In the genomic region with DNA sequence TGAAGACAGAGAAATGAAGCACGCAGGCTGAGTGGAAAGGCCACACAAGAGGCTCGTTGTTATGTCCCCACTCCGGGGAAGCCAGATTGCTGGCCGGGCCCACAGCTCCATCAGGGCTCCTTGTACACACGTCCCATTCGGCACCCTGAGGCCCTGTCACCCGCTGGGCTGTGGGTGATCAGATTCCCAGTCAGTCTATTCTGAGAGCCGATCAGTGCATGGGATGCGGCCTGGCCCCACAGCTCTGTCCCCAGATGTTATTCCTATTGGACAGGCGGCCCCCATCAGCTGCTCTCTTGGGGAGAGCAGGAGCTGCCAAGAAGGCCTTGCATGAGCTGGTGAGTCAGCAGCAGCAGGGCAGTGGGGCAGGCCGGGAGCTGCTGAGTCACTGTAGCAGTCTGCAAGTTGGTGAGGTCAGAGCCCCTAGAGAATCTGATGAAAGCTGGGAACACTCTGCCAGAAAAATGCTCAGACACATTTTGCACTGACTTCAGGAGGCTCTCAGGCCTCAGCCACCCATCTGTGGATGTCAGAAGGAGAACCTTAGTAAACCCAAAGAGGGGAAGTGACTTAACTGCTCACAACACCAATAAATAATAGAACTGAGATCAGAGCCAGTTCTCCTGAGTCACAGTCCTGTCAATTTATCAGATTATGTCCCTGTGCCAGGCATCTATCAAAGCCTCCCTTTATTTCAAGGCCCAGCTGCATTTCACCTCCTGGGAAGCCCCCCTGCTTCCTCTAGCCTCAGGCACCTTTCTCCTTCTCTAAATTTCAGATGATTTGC, we compare ENCODE assay signal across 1 cellular context.
TF ChIP-seq lines count a peak whose summit lies in the region.

No MANE protein-coding gene starts in this region.

TF ChIP-seq in K562, 482 proteins besides CTCF, POLR2A, EP300 and RAD21 (continued from another document and continues in another):
- TF ChIP-seq TEAD1 (CRISPR knock-in tag; IDR thresholded peaks at IDR 0.05) (peak; percentile 72 to 88; a peak in 2 of 4 replicates), BRCA1 (IDR thresholded peaks at IDR 0.05) (no peak), BRCA1 (CRISPR knock-in tag; IDR thresholded peaks at IDR 0.05) (no peak), THRB (CRISPR knock-in tag; conservative IDR thresholded peaks at IDR 0.05) (peak; percentile 34; the same call in 1 of the 2 replicates), KDM2B (CRISPR knock-in tag; IDR thresholded peaks at IDR 0.05) (peak; percentile 84; the same call in 1 of the 2 replicates), PHF8 (IDR thresholded peaks at IDR 0.05; ENCODE audit: borderline replicate concordance, low read length) (peak; percentile 60; the same call in 1 of the 2 replicates), ZNF395 (CRISPR knock-in tag; IDR thresholded peaks at IDR 0.05) (peak; percentile 82), ZBED1 (IDR thresholded peaks at IDR 0.05) (no peak), SNRNP70 (optimal IDR thresholded peaks at IDR 0.05; ENCODE audit: low read depth, low read length) (no peak), IRF2 (CRISPR knock-in tag; IDR thresholded peaks at IDR 0.05) (no peak), BRD4 (IDR thresholded peaks at IDR 0.05) (no peak; the same call in 1 of the 2 replicates), NFIC (IDR thresholded peaks at IDR 0.05) (peak; percentile 77), SIN3B (IDR thresholded peaks at IDR 0.05; ENCODE audit: low read depth) (no peak), LARP7 (IDR thresholded peaks at IDR 0.05) (no peak; the same call in 1 of the 2 replicates), POLR2G (IDR thresholded peaks at IDR 0.05; ENCODE audit: low read depth, low read length) (peak; percentile 79), THAP7 (CRISPR knock-in tag; IDR thresholded peaks at IDR 0.05) (peak; percentile 10; the same call in 1 of the 2 replicates), RFX5 (IDR thresholded peaks at IDR 0.05; ENCODE audit: low read depth, low read length) (no peak), SIX5 (IDR thresholded peaks at IDR 0.05; ENCODE audit: borderline replicate concordance in 1 of 2, insufficient read depth in 1 of 2, low read depth in 1 of 2, low read length in 2 of 2) (no peak), CEBPB (tag; IDR thresholded peaks at IDR 0.05) (peak; percentile 71), CBX1 (IDR thresholded peaks at IDR 0.05; ENCODE audit: low read depth) (peak; percentile 68; the same call in 1 of the 2 replicates), FOXK1 (CRISPR knock-in tag; IDR thresholded peaks at IDR 0.05; ENCODE audit: borderline replicate concordance) (peak; percentile 50; the same call in 1 of the 2 replicates), KHSRP (IDR thresholded peaks at IDR 0.05) (no peak), NCOA1 (IDR thresholded peaks at IDR 0.05; ENCODE audit: low read depth) (peak; percentile 80), ATF6 (CRISPR knock-in tag; IDR thresholded peaks at IDR 0.05) (0 out of 2 replicates have a peak, but pooled peaks have one; percentile 16), TRIM28 (IDR thresholded peaks at IDR 0.05) (peak; percentile 51), ZFP36 (IDR thresholded peaks at IDR 0.05; ENCODE audit: low read depth, low read length, partially characterized antibody) (peak; percentile 23), ZNF655 (CRISPR knock-in tag; IDR thresholded peaks at IDR 0.05) (no peak), SETDB1 (IDR thresholded peaks at IDR 0.05; ENCODE audit: low read length) (no peak), L3MBTL2 (IDR thresholded peaks at IDR 0.05) (peak; percentile 90), NR2C1 (IDR thresholded peaks at IDR 0.05) (0 out of 2 replicates have a peak, but pooled peaks have one; percentile 11), NR2C1 (tag; IDR thresholded peaks at IDR 0.05) (peak; percentile 73), ZNF431 (CRISPR knock-in tag; IDR thresholded peaks at IDR 0.05) (no peak), ZSCAN29 (IDR thresholded peaks at IDR 0.05) (no peak), FOXA1 (IDR thresholded peaks at IDR 0.05; ENCODE audit: borderline replicate concordance) (no peak), CXXC5 (CRISPR knock-in tag; IDR thresholded peaks at IDR 0.05) (peak; percentile 84), GABPB1 (CRISPR knock-in tag; IDR thresholded peaks at IDR 0.05) (peak; percentile 42), DIDO1 (tag; IDR thresholded peaks at IDR 0.05; ENCODE audit: low read depth) (no peak), SMAD4 (CRISPR knock-in tag; conservative IDR thresholded peaks at IDR 0.05) (peak; percentile 97), MYBL2 (IDR thresholded peaks at IDR 0.05; ENCODE audit: low read depth) (no peak), MYBL2 (CRISPR knock-in tag; IDR thresholded peaks at IDR 0.05; ENCODE audit: borderline replicate concordance) (no peak), HMGN3 (IDR thresholded peaks at IDR 0.05; ENCODE audit: borderline replicate concordance, extremely low read depth, insufficient read length, low read depth, low read length) (peak; percentile 35)
- TF ChIP-seq, protein P1, sequence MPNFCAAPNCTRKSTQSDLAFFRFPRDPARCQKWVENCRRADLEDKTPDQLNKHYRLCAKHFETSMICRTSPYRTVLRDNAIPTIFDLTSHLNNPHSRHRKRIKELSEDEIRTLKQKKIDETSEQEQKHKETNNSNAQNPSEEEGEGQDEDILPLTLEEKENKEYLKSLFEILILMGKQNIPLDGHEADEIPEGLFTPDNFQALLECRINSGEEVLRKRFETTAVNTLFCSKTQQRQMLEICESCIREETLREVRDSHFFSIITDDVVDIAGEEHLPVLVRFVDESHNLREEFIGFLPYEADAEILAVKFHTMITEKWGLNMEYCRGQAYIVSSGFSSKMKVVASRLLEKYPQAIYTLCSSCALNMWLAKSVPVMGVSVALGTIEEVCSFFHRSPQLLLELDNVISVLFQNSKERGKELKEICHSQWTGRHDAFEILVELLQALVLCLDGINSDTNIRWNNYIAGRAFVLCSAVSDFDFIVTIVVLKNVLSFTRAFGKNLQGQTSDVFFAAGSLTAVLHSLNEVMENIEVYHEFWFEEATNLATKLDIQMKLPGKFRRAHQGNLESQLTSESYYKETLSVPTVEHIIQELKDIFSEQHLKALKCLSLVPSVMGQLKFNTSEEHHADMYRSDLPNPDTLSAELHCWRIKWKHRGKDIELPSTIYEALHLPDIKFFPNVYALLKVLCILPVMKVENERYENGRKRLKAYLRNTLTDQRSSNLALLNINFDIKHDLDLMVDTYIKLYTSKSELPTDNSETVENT (CRISPR knock-in tag; IDR thresholded peaks at IDR 0.05), result no peak
- TF ChIP-seq, protein P2, sequence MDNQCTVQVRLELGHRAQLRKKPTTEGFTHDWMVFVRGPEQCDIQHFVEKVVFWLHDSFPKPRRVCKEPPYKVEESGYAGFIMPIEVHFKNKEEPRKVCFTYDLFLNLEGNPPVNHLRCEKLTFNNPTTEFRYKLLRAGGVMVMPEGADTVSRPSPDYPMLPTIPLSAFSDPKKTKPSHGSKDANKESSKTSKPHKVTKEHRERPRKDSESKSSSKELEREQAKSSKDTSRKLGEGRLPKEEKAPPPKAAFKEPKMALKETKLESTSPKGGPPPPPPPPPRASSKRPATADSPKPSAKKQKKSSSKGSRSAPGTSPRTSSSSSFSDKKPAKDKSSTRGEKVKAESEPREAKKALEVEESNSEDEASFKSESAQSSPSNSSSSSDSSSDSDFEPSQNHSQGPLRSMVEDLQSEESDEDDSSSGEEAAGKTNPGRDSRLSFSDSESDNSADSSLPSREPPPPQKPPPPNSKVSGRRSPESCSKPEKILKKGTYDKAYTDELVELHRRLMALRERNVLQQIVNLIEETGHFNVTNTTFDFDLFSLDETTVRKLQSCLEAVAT (IDR thresholded peaks at IDR 0.05), result no peak
- TF ChIP-seq, protein P3, sequence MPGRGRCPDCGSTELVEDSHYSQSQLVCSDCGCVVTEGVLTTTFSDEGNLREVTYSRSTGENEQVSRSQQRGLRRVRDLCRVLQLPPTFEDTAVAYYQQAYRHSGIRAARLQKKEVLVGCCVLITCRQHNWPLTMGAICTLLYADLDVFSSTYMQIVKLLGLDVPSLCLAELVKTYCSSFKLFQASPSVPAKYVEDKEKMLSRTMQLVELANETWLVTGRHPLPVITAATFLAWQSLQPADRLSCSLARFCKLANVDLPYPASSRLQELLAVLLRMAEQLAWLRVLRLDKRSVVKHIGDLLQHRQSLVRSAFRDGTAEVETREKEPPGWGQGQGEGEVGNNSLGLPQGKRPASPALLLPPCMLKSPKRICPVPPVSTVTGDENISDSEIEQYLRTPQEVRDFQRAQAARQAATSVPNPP (IDR thresholded peaks at IDR 0.05; ENCODE audit: borderline replicate concordance, insufficient read depth, insufficient read length), result no peak
- TF ChIP-seq, protein P4, sequence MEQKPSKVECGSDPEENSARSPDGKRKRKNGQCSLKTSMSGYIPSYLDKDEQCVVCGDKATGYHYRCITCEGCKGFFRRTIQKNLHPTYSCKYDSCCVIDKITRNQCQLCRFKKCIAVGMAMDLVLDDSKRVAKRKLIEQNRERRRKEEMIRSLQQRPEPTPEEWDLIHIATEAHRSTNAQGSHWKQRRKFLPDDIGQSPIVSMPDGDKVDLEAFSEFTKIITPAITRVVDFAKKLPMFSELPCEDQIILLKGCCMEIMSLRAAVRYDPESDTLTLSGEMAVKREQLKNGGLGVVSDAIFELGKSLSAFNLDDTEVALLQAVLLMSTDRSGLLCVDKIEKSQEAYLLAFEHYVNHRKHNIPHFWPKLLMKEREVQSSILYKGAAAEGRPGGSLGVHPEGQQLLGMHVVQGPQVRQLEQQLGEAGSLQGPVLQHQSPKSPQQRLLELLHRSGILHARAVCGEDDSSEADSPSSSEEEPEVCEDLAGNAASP (IDR thresholded peaks at IDR 0.05), result no peak
- TF ChIP-seq, protein P5, sequence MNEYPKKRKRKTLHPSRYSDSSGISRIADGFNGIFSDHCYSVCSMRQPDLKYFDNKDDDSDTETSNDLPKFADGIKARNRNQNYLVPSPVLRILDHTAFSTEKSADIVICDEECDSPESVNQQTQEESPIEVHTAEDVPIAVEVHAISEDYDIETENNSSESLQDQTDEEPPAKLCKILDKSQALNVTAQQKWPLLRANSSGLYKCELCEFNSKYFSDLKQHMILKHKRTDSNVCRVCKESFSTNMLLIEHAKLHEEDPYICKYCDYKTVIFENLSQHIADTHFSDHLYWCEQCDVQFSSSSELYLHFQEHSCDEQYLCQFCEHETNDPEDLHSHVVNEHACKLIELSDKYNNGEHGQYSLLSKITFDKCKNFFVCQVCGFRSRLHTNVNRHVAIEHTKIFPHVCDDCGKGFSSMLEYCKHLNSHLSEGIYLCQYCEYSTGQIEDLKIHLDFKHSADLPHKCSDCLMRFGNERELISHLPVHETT (CRISPR knock-in tag; conservative IDR thresholded peaks at IDR 0.05 in 1 of 2, IDR thresholded peaks at IDR 0.05 in 1 of 2), result peak in 1 of 2 experiments; percentile 82; a peak in 2 of 4 replicates
